In the genomic region with DNA sequence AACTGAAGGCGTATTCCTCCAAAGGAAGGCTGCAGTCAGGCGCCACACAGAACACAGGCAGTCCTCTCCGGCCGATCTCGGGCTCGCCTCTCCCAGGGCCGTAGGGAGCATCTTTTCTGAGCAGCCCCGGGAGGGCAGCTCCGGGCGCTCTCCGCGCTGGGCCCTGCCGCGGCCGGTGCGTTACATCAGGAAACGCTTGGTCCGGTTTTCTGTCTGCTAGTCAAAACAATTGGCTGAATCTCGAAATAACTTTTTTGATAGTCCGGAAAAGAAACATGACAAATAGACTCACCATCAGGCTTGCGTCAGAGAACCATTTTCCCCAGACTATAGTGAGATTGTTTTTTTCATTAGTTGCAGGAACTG, we compare ENCODE assay signal across 9 cellular contexts.
DNase-seq lines count a peak whose midpoint lies in the region; FAIRE-seq and TF ChIP-seq lines count a peak whose summit lies in the region.
"Had no signal": no experiment of that assay in that cellular context is flagged by ENCODE, and none has a peak within 500 bp of the region (broad histone marks: within the 10 kb centered on the region; RNA-seq: fewer than 3 reads in every experiment).

No MANE protein-coding gene starts in this region.

- peaks cover 0 to 2% (median 0%) of the 10 kb centered on the region in 3 donors for H3K9me3 Mint-ChIP-seq in IgD-negative memory B cell
- H3K9me3 Mint-ChIP-seq in astrocyte (ENCODE audit: unreplicated experiment), result peaks cover 48% of the 10 kb centered on the region
- H3K9me3 Mint-ChIP-seq in immature natural killer cell, result peaks cover 0 to 2% (median 0%) of the 10 kb centered on the region in 6 donors

- peak overlapping the region; percentile 79 to 95 (median 92) for H3K4me3 Mint-ChIP-seq in IgD-negative memory B cell
- H3K4me3 Mint-ChIP-seq in astrocyte (ENCODE audit: unreplicated experiment), result peak overlapping the region; percentile 77
- peak overlapping the region; percentile 64 to 84 (median 76) for H3K4me3 Mint-ChIP-seq in immature natural killer cell

- H3K36me3 Mint-ChIP-seq in IgD-negative memory B cell (no peaks in the 10 kb centered on the region), astrocyte (ENCODE audit: low read depth, unreplicated experiment) (peaks cover 20% of the 10 kb centered on the region), immature natural killer cell (no peaks in the 10 kb centered on the region)

- H4K20me1 ChIP-seq in astrocyte (ENCODE audit: insufficient read depth, low read length), result peaks cover 17% of the 10 kb centered on the region

- H3K4me1 Mint-ChIP-seq in IgD-negative memory B cell (peaks cover 37 to 45% (median 42%) of the 10 kb centered on the region in 3 donors), astrocyte (ENCODE audit: low read depth, unreplicated experiment) (peaks cover 16% of the 10 kb centered on the region), immature natural killer cell (peaks cover 44 to 54% of the 10 kb centered on the region in 2 donors)

- H3K4me1 ChIP-seq in astrocyte (ENCODE audit: insufficient read depth, low read length), result peaks cover 34% of the 10 kb centered on the region

- FAIRE-seq in astrocyte (lab: Jason Lieb, UNC), result no peak

- peak overlapping the region; percentile 88 for H3K4me2 ChIP-seq in astrocyte (ENCODE audit: low read length)

- H3K36me3 ChIP-seq in astrocyte (ENCODE audit: insufficient read depth, low read length), result no peaks in the 10 kb centered on the region

- H3K27ac ChIP-seq in astrocyte (ENCODE audit: low read depth, low read length), result no peak overlapping the region
- H3K27ac ChIP-seq: SK-N-MC had no signal

- peak overlapping the region; percentile 70 for H3K9ac ChIP-seq in astrocyte (ENCODE audit: low read length)

- H3K27ac Mint-ChIP-seq in IgD-negative memory B cell (peak overlapping the region; percentile 87 to 98 (median 98)), astrocyte (ENCODE audit: unreplicated experiment) (peak overlapping the region; percentile 69), immature natural killer cell (peak overlapping the region in 1 of 6 donors; percentile 54)

- H3K4me3 ChIP-seq in GM08714 (ENCODE audit: low read length) (peak overlapping the region; percentile 26; the same call in 1 of the 2 replicates), astrocyte (ENCODE audit: insufficient read depth, low read depth, low read length) (peak overlapping the region; percentile 54)
- H3K4me3 ChIP-seq: SK-N-MC had no signal

- TF ChIP-seq CTCF in astrocyte (IDR thresholded peaks at IDR 0.05; ENCODE audit: insufficient read depth, low read depth, low read length), result no peak

- peaks cover 13% of the 10 kb centered on the region for H3K9me3 ChIP-seq in astrocyte (ENCODE audit: insufficient read depth, low read depth, low read length)

- H3K79me2 ChIP-seq in astrocyte (ENCODE audit: insufficient read depth, low read length), result no peaks in the 10 kb centered on the region

- no peak for DNase-seq in astrocyte (ENCODE audit: low read depth)
- peak; percentile 28 to 37 (median 36) for DNase-seq in immature natural killer cell
- peak; percentile 16 for DNase-seq in stimulated activated naive CD4-positive, alpha-beta T cell treated with Interleukin-2 at 50 U/mL for 16 hours (lab: John Stamatoyannopoulos, UW)
- DNase-seq in NCI-H1694 treated with DMSO at 0.1 percent for 48 hours (lab: John Stamatoyannopoulos, UW), result no peak
- DNase-seq in NCI-H526 treated with DMSO at 0.1 percent for 48 hours (lab: John Stamatoyannopoulos, UW), result no peak
- no peak for DNase-seq in SW 1271 (lab: John Stamatoyannopoulos, UW)

- H3K27me3 Mint-ChIP-seq in IgD-negative memory B cell, result peaks cover 54% of the 10 kb centered on the region
- peaks cover 64% of the 10 kb centered on the region for H3K27me3 Mint-ChIP-seq in astrocyte (ENCODE audit: low read depth, unreplicated experiment)
- H3K27me3 Mint-ChIP-seq in immature natural killer cell (ENCODE audit: low read depth in 3 of 3), result peaks cover 42 to 68% (median 64%) of the 10 kb centered on the region in 3 donors

- H3K27me3 ChIP-seq in astrocyte (ENCODE audit: insufficient read depth, low read length), result peaks cover 62% of the 10 kb centered on the region

- peak overlapping the region; percentile 68 for H2AFZ ChIP-seq in astrocyte (ENCODE audit: low read depth, low read length)

Comparison
In these comparisons a context has a peak if more than half of its experiments do, and no peak if none do; other contexts are left out.
1. DNase-seq: peak in immature natural killer cell (3 of 3) and stimulated activated naive CD4-positive, alpha-beta T cell treated with Interleukin-2 at 50 U/mL for 16 hours (single experiment); none in astrocyte (single experiment), NCI-H1694 treated with DMSO at 0.1 percent for 48 hours (single experiment), NCI-H526 treated with DMSO at 0.1 percent for 48 hours (single experiment) and SW 1271 (0 of 2).
2. Peak in every context shown above with its lines, with median percentiles within 50 percentile points of each other: H3K4me3 Mint-ChIP-seq.